Comparison of ENCODE assay signal across 8 cellular contexts in the genomic region with DNA sequence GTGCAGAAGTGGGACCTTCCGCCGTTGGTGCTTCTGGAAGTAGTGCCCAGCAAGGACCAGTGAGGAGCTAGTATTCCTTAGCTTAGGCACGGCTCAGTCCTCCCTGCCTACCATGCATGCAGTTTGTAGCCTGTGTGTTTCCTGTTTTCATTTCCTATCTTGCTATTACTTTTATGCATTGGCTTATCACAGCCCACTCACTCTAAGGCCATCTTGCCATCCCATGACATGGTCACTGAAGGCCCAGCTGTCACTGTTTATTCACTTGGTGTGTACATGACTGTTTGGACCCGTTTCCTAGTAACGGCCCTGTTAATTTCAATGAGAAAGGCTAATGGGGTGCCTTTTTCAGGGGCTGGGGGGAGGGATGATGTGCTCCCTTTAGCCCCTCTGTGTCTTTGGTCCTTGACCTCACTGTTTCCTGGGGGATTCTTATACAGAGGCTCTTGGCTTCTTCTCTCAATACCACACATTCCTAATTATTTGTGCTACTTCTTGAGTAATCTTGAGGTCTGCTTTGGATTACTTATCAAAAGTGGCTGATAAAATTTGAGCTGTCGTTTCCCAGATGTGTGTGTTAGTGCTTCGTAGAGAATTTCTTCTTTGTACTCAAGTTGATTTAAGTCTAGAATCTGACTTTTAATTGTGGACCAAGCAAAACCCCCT. TPM values are rescaled to one million over a fixed set of nuclear protein-coding genes. Genes with fewer than 3 reads are reported as not detected.
DNase-seq lines count a peak whose midpoint lies in the region; ATAC-seq and TF ChIP-seq lines count a peak whose summit lies in the region.

No MANE protein-coding gene starts in this region.

- peaks cover 45% of the 10 kb centered on the region for H3K4me1 ChIP-seq in fibroblast of lung (ENCODE audit: control insufficient read depth, extremely low read depth, insufficient read depth, low read length)
- peaks cover 55% of the 10 kb centered on the region for H3K4me1 ChIP-seq in psoas muscle

- peak; percentile 39 for DNase-seq in GM13977 (ENCODE audit: low spot score)
- peak; percentile 50 for DNase-seq in NCI-H748 treated with DMSO at 0.1 percent for 48 hours (lab: John Stamatoyannopoulos, UW)
- DNase-seq in fibroblast of lung (ENCODE audit: low read depth in 2 of 2) = peak; percentile 68 to 86
- DNase-seq in psoas muscle = no peak
- no peak for DNase-seq in LoVo (ENCODE audit: low spot score)
- no peak for DNase-seq in OCI-M2 (lab: John Stamatoyannopoulos, UW; ENCODE audit: unreplicated experiment)
- no peak for DNase-seq in stimulated activated naive CD8-positive, alpha-beta T cell treated with anti-CD3 and anti-CD28 coated beads, Interleukin-15, amount 100 ng/mL, for 72 hours

- H3K27ac Mint-ChIP-seq in stimulated activated naive CD8-positive, alpha-beta T cell treated with anti-CD3 and anti-CD28 coated beads, Interleukin-15, amount 100 ng/mL, for 72 hours = no peak overlapping the region

- H3K4me3 ChIP-seq in fibroblast of lung (replicated peaks in 1 of 4; ENCODE audit: control extremely low read depth in 1 of 4, insufficient read depth in 1 of 4, low read depth in 3 of 4, low read length in 4 of 4) (no peak overlapping the region), psoas muscle (peak overlapping the region; percentile 25)

- 25 to 35% (median 27%) methylated on average over 7 of the region's 7 CpGs for WGBS in psoas muscle, 3 donors

- H4K20me1 ChIP-seq in fibroblast of lung (ENCODE audit: control insufficient read depth, extremely low read depth, insufficient read depth, low read length) = no peaks in the 10 kb centered on the region

- H3K36me3 ChIP-seq in fibroblast of lung (ENCODE audit: control insufficient read depth, insufficient read depth, low read length) (no peaks in the 10 kb centered on the region), psoas muscle (ENCODE audit: insufficient read depth in 1 of 2, low read depth in 1 of 2) (no peaks in the 10 kb centered on the region)

- no peaks in the 10 kb centered on the region for H3K27me3 ChIP-seq in fibroblast of lung (ENCODE audit: control insufficient read depth, insufficient read depth, low read length)
- H3K27me3 ChIP-seq in psoas muscle (ENCODE audit: insufficient read depth in 3 of 3, low read length in 2 of 3) = no peaks in the 10 kb centered on the region

- H3K4me3 Mint-ChIP-seq in stimulated activated naive CD8-positive, alpha-beta T cell treated with anti-CD3 and anti-CD28 coated beads, Interleukin-15, amount 100 ng/mL, for 72 hours = no peak overlapping the region

- ATAC-seq in psoas muscle (peak in 3 of 4 donors; percentile 27 to 40 (median 36)), GM21390 (IDR thresholded peaks at IDR 0.05; ENCODE audit: unreplicated experiment) (no peak)
- no peak for ATAC-seq in stimulated activated naive CD8-positive, alpha-beta T cell treated with anti-CD3 and anti-CD28 coated beads, Interleukin-15, amount 100 ng/mL, for 72 hours

- H3K27me3 Mint-ChIP-seq in stimulated activated naive CD8-positive, alpha-beta T cell treated with anti-CD3 and anti-CD28 coated beads, Interleukin-15, amount 100 ng/mL, for 72 hours = no peaks in the 10 kb centered on the region

- TF ChIP-seq CTCF in GM13977 (IDR thresholded peaks at IDR 0.05; ENCODE audit: extremely low read depth, insufficient read depth, missing control alignments) = no peak
- no peak for TF ChIP-seq CTCF in fibroblast of lung (conservative IDR thresholded peaks at IDR 0.05 in 1 of 2, IDR thresholded peaks at IDR 0.05 in 1 of 2; ENCODE audit: low read depth in 1 of 2, low read length in 2 of 2)
- no peak for TF ChIP-seq CTCF in psoas muscle (IDR thresholded peaks at IDR 0.05)

- peak overlapping the region; percentile 24 for H3K9ac ChIP-seq in fibroblast of lung (ENCODE audit: insufficient read depth, low read length)

- peak overlapping the region; percentile 80 for H3K4me2 ChIP-seq in fibroblast of lung (ENCODE audit: extremely low read depth, insufficient read depth, low read length)

- in situ Hi-C loops in GM13977 (cut with MboI; ENCODE audit: low pct_unique_long_range_greater_than_20kb, low sequenced_read_pairs, unreplicated experiment) = no loop called here

- H3K27ac ChIP-seq in fibroblast of lung (ENCODE audit: insufficient read depth, low read length) = peak overlapping the region; percentile 86
- H3K27ac ChIP-seq in psoas muscle = peak overlapping the region; percentile 94

- intact Hi-C loops in psoas muscle (cut with DNase I) = no loop called here

- H3K9me3 Mint-ChIP-seq in stimulated activated naive CD8-positive, alpha-beta T cell treated with anti-CD3 and anti-CD28 coated beads, Interleukin-15, amount 100 ng/mL, for 72 hours = no peaks in the 10 kb centered on the region

- peaks cover 51% of the 10 kb centered on the region for H3K79me2 ChIP-seq in fibroblast of lung (ENCODE audit: control insufficient read depth, insufficient read depth, low read length)

- H3K9me3 ChIP-seq in fibroblast of lung (ENCODE audit: control insufficient read depth, insufficient read depth, low read depth, low read length) (no peaks in the 10 kb centered on the region), psoas muscle (no peaks in the 10 kb centered on the region)

- peaks cover 24% of the 10 kb centered on the region for H3K4me1 Mint-ChIP-seq in stimulated activated naive CD8-positive, alpha-beta T cell treated with anti-CD3 and anti-CD28 coated beads, Interleukin-15, amount 100 ng/mL, for 72 hours

- H2AFZ ChIP-seq in fibroblast of lung (ENCODE audit: low read length) = no peak overlapping the region

RNA-seq across cellular contexts. Expression of gene TRAK1, which starts 24.5 kb away (rescaled TPM):
- total RNA-seq in fibroblast of lung (19.3 and 37.8 TPM in 2 replicates), psoas muscle (100 to 1,000 TPM in 3 of 4 donors, 10 to 100 TPM in 1; 94.8 to 128 (median 120) TPM)
- polyA plus RNA-seq in fibroblast of lung (34.9 and 44.0 TPM in 2 replicates), psoas muscle (10 to 100 TPM; 30.8 to 68.2 (median 45.2) TPM)
- 28.5 and 39.9 TPM in 2 replicates for polyA plus RNA-seq in fibroblast of lung (2012)
- polyA minus RNA-seq in fibroblast of lung (ENCODE audit: low replicate concordance) = 59.2 and 77.2 TPM in 2 replicates

Comparison
In these comparisons a context has a peak if more than half of its experiments do, and no peak if none do; other contexts are left out.
1. DNase-seq: peak in GM13977 (single experiment), NCI-H748 treated with DMSO at 0.1 percent for 48 hours (single experiment) and fibroblast of lung (2 of 2); none in psoas muscle (0 of 2), LoVo (single experiment), OCI-M2 (single experiment) and stimulated activated naive CD8-positive, alpha-beta T cell treated with anti-CD3 and anti-CD28 coated beads, Interleukin-15, amount 100 ng/mL, for 72 hours (0 of 2).
2. ATAC-seq: peak in psoas muscle (3 of 4); none in GM21390 (single experiment) and stimulated activated naive CD8-positive, alpha-beta T cell treated with anti-CD3 and anti-CD28 coated beads, Interleukin-15, amount 100 ng/mL, for 72 hours (single experiment).